1 cellular context compared by ENCODE assay signal in the genomic region with DNA sequence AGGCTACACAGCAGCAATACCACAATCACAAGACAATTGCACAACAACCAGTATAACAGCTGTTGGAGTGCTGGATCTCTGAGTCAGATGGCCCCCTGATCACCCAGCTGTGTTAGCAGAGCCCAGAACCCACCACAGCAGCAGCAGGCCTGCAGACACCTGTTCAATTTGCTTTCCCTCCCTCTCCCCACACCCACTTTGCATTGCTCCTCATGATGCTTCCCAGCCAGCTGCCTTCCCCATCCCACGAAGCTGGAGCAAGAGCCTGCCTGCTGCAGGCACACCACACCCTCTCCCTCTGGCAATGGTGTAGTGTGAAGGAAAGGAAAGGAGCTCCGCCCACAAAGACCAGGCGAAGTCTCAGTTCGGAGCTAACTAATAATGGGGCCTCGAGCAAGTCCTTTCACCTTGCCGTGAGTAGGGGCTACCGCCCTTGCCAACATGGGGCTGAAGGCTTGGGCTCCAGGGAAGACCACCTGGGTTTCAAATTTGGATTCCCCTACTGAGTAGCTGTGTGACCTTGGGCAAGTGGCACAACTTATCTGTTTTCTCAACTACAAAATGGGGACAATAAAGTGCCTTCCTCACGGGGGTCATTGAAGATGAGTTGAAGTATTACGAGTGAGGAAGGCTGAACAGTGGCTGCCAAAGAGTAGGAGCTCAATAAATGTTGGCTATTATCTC.
TF ChIP-seq lines count a peak whose summit lies in the region.

No MANE protein-coding gene starts in this region.

TF ChIP-seq in HepG2, 621 proteins besides CTCF, POLR2A, EP300 and RAD21:
- no peak for TF ChIP-seq RBM22 (optimal IDR thresholded peaks at IDR 0.05; ENCODE audit: low read length)
- TF ChIP-seq NFKB2 (CRISPR knock-in tag; IDR thresholded peaks at IDR 0.05; ENCODE audit: borderline replicate concordance) = no peak
- TF ChIP-seq ZNF446 (CRISPR knock-in tag; IDR thresholded peaks at IDR 0.05) = no peak
- TF ChIP-seq ZNF230 (CRISPR knock-in tag; IDR thresholded peaks at IDR 0.05) = no peak
- TF ChIP-seq CEBPB (IDR thresholded peaks at IDR 0.05; ENCODE audit: borderline replicate concordance, low read depth, low read length) = 0 out of 2 replicates have a peak, but pooled peaks have one; percentile 5
- peak; percentile 74 for TF ChIP-seq ZNF768 (CRISPR knock-in tag; IDR thresholded peaks at IDR 0.05)
- no peak for TF ChIP-seq HOXA9 (CRISPR knock-in tag; IDR thresholded peaks at IDR 0.05; ENCODE audit: borderline replicate concordance)
- no peak for TF ChIP-seq IKZF4 (CRISPR knock-in tag; IDR thresholded peaks at IDR 0.05; ENCODE audit: borderline replicate concordance, low read depth, not compliant biosample characterization)
- no peak for TF ChIP-seq MED1 (CRISPR knock-in tag; IDR thresholded peaks at IDR 0.05)
- TF ChIP-seq ZNF549 (CRISPR knock-in tag; IDR thresholded peaks at IDR 0.05) = no peak
- TF ChIP-seq, protein P1, sequence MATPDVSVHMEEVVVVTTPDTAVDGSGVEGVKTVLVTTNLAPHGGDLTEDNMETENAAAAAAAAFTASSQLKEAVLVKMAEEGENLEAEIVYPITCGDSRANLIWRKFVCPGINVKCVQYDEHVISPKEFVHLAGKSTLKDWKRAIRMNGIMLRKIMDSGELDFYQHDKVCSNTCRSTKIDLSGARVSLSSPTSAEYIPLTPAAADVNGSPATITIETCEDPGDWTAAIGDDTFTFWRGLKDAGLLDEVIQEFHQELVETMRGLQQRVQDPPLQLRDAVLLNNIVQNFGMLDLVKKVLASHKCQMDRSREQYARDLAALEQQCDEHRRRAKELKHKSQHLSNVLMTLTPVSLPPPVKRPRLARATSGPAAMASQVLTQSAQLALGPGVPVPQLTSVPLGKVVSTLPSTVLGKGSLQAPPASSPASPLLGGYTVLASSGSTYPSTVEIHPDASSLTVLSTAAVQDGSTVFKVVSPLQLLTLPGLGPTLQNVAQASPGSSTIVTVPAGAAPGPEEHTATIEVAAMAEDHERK (CRISPR knock-in tag; IDR thresholded peaks at IDR 0.05; ENCODE audit: low read depth) = no peak
